In the genomic region with DNA sequence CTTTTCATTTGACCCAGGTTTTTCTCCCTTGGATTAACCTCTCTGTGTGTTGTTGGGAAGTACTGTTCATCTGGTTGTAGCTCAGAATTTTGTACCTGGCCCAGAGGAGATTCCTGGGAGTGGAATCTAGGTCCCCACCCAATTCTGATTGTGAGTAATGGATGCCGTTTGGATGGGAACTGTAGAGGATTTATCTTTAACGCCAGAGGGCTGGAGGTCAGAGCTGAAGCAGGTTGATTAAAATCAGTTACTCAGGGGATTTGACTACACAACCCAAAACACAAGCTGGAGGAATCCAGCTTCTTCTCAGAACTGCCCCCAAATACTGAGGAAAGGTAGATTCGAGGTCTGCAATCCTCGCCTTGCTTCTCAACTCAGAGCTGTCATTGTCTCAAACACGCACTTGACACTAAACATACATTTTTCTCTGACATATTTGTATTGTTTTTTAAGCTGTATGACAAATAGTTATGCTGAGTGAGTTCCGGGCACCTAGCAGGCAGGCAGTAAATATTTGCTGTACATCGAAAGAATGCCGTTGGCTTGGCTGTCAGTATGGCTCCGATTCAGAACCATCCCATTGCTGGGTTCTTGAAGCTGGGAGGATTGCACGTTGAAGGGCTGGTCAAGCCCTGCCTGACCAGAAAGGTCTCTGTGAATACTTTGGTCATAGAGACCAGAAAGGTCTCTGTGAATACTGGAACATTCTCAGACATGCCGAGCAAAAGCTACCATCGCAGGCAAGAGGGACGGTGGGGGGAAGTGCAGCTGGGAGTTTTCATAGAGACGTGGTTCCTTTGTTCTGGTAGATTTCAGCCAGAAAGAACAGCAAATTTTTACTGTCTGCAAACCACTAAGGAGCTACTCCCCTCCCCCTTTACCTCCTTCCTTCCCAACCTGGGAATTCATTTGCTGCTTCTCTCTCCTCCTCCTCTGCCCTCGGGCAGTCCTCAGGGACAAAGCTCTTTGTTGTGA, we compare ENCODE assay signal across 1 cellular context.
A peak's percentile ranks its signal among the peaks of the same experiment; 100 is the strongest.
TF ChIP-seq lines count a peak whose summit lies in the region.

No MANE protein-coding gene starts in this region.

TF ChIP-seq in HepG2, 621 proteins besides CTCF, POLR2A, EP300 and RAD21 (continued from another document and continues in another):
- TF ChIP-seq, protein P1, sequence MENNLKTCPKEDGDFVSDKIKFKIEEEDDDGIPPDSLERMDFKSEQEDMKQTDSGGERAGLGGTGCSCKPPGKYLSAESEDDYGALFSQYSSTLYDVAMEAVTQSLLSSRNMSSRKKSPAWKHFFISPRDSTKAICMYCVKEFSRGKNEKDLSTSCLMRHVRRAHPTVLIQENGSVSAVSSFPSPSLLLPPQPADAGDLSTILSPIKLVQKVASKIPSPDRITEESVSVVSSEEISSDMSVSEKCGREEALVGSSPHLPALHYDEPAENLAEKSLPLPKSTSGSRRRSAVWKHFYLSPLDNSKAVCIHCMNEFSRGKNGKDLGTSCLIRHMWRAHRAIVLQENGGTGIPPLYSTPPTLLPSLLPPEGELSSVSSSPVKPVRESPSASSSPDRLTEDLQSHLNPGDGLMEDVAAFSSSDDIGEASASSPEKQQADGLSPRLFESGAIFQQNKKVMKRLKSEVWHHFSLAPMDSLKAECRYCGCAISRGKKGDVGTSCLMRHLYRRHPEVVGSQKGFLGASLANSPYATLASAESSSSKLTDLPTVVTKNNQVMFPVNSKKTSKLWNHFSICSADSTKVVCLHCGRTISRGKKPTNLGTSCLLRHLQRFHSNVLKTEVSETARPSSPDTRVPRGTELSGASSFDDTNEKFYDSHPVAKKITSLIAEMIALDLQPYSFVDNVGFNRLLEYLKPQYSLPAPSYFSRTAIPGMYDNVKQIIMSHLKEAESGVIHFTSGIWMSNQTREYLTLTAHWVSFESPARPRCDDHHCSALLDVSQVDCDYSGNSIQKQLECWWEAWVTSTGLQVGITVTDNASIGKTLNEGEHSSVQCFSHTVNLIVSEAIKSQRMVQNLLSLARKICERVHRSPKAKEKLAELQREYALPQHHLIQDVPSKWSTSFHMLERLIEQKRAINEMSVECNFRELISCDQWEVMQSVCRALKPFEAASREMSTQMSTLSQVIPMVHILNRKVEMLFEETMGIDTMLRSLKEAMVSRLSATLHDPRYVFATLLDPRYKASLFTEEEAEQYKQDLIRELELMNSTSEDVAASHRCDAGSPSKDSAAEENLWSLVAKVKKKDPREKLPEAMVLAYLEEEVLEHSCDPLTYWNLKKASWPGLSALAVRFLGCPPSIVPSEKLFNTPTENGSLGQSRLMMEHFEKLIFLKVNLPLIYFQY (CRISPR knock-in tag; IDR thresholded peaks at IDR 0.05; ENCODE audit: borderline replicate concordance): no peak
- TF ChIP-seq RORA (CRISPR knock-in tag; IDR thresholded peaks at IDR 0.05) (no peak), NCOR1 (IDR thresholded peaks at IDR 0.05; ENCODE audit: borderline replicate concordance, low read length) (no peak), ZBTB20 (CRISPR knock-in tag; IDR thresholded peaks at IDR 0.05; ENCODE audit: borderline replicate concordance, low read depth) (peak; percentile 33; the same call in 1 of the 2 replicates), ZNF343 (CRISPR knock-in tag; IDR thresholded peaks at IDR 0.05) (no peak), SP5 (CRISPR knock-in tag; IDR thresholded peaks at IDR 0.05; ENCODE audit: borderline replicate concordance, low read depth) (no peak), ERF (CRISPR knock-in tag; IDR thresholded peaks at IDR 0.05) (0 out of 2 replicates have a peak, but pooled peaks have one; percentile 37), KLF11 (CRISPR knock-in tag; IDR thresholded peaks at IDR 0.05) (no peak), TRIM24 (CRISPR knock-in tag; IDR thresholded peaks at IDR 0.05) (no peak), ZNF138 (CRISPR knock-in tag; IDR thresholded peaks at IDR 0.05; ENCODE audit: low read depth) (no peak), FOXA1 (IDR thresholded peaks at IDR 0.05) (no peak), FOXA1 (CRISPR knock-in tag; IDR thresholded peaks at IDR 0.05) (no peak), MAX (IDR thresholded peaks at IDR 0.05) (no peak), MYNN (CRISPR knock-in tag; IDR thresholded peaks at IDR 0.05; ENCODE audit: low read depth) (no peak), ZNF564 (CRISPR knock-in tag; IDR thresholded peaks at IDR 0.05) (no peak; the same call in 1 of the 2 replicates), ZNF256 (CRISPR knock-in tag; conservative IDR thresholded peaks at IDR 0.05) (no peak), NFIB (CRISPR knock-in tag; IDR thresholded peaks at IDR 0.05; ENCODE audit: borderline replicate concordance) (no peak), ELF1 (CRISPR knock-in tag; IDR thresholded peaks at IDR 0.05) (no peak), ARNTL (CRISPR knock-in tag; IDR thresholded peaks at IDR 0.05) (0 out of 2 replicates have a peak, but pooled peaks have one; percentile 11), ZFAT (CRISPR knock-in tag; conservative IDR thresholded peaks at IDR 0.05) (no peak), TEAD2 (CRISPR knock-in tag; IDR thresholded peaks at IDR 0.05) (no peak), HMG20A (CRISPR knock-in tag; IDR thresholded peaks at IDR 0.05; ENCODE audit: borderline replicate concordance) (no peak; the same call in 1 of the 2 replicates), RCOR2 (CRISPR knock-in tag; IDR thresholded peaks at IDR 0.05) (no peak), ZNF44 (CRISPR knock-in tag; IDR thresholded peaks at IDR 0.05) (no peak), ZNF432 (CRISPR knock-in tag; IDR thresholded peaks at IDR 0.05; ENCODE audit: borderline replicate concordance) (no peak), ETV5 (CRISPR knock-in tag; IDR thresholded peaks at IDR 0.05; ENCODE audit: borderline replicate concordance) (peak; percentile 44; the same call in 1 of the 2 replicates), THYN1 (CRISPR knock-in tag; IDR thresholded peaks at IDR 0.05; ENCODE audit: borderline replicate concordance, low read depth) (no peak), ZBTB38 (CRISPR knock-in tag; IDR thresholded peaks at IDR 0.05) (no peak; the same call in 1 of the 2 replicates), MXI1 (IDR thresholded peaks at IDR 0.05; ENCODE audit: borderline replicate concordance, low read depth, low read length) (no peak; the same call in 2 of the 3 replicates)
- TF ChIP-seq, protein P2, sequence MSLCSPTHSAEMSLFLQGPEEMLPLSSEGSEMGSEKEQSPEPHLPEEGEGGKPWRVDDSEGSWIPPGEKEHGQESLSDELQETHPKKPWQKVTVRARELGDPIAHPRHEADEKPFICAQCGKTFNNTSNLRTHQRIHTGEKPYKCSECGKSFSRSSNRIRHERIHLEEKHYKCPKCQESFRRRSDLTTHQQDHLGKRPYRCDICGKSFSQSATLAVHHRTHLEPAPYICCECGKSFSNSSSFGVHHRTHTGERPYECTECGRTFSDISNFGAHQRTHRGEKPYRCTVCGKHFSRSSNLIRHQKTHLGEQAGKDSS (CRISPR knock-in tag; IDR thresholded peaks at IDR 0.05; ENCODE audit: borderline replicate concordance, low read depth): no peak
- TF ChIP-seq, protein P3, sequence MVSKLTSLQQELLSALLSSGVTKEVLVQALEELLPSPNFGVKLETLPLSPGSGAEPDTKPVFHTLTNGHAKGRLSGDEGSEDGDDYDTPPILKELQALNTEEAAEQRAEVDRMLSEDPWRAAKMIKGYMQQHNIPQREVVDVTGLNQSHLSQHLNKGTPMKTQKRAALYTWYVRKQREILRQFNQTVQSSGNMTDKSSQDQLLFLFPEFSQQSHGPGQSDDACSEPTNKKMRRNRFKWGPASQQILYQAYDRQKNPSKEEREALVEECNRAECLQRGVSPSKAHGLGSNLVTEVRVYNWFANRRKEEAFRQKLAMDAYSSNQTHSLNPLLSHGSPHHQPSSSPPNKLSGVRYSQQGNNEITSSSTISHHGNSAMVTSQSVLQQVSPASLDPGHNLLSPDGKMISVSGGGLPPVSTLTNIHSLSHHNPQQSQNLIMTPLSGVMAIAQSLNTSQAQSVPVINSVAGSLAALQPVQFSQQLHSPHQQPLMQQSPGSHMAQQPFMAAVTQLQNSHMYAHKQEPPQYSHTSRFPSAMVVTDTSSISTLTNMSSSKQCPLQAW (CRISPR knock-in tag; IDR thresholded peaks at IDR 0.05): peak; percentile 13; the same call in 1 of the 2 replicates
- TF ChIP-seq, protein P4, sequence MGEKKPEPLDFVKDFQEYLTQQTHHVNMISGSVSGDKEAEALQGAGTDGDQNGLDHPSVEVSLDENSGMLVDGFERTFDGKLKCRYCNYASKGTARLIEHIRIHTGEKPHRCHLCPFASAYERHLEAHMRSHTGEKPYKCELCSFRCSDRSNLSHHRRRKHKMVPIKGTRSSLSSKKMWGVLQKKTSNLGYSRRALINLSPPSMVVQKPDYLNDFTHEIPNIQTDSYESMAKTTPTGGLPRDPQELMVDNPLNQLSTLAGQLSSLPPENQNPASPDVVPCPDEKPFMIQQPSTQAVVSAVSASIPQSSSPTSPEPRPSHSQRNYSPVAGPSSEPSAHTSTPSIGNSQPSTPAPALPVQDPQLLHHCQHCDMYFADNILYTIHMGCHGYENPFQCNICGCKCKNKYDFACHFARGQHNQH (CRISPR knock-in tag; IDR thresholded peaks at IDR 0.05): no peak
- TF ChIP-seq, protein P5, sequence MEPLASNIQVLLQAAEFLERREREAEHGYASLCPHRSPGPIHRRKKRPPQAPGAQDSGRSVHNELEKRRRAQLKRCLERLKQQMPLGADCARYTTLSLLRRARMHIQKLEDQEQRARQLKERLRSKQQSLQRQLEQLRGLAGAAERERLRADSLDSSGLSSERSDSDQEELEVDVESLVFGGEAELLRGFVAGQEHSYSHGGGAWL (CRISPR knock-in tag; IDR thresholded peaks at IDR 0.05): no peak
- TF ChIP-seq, protein P6, sequence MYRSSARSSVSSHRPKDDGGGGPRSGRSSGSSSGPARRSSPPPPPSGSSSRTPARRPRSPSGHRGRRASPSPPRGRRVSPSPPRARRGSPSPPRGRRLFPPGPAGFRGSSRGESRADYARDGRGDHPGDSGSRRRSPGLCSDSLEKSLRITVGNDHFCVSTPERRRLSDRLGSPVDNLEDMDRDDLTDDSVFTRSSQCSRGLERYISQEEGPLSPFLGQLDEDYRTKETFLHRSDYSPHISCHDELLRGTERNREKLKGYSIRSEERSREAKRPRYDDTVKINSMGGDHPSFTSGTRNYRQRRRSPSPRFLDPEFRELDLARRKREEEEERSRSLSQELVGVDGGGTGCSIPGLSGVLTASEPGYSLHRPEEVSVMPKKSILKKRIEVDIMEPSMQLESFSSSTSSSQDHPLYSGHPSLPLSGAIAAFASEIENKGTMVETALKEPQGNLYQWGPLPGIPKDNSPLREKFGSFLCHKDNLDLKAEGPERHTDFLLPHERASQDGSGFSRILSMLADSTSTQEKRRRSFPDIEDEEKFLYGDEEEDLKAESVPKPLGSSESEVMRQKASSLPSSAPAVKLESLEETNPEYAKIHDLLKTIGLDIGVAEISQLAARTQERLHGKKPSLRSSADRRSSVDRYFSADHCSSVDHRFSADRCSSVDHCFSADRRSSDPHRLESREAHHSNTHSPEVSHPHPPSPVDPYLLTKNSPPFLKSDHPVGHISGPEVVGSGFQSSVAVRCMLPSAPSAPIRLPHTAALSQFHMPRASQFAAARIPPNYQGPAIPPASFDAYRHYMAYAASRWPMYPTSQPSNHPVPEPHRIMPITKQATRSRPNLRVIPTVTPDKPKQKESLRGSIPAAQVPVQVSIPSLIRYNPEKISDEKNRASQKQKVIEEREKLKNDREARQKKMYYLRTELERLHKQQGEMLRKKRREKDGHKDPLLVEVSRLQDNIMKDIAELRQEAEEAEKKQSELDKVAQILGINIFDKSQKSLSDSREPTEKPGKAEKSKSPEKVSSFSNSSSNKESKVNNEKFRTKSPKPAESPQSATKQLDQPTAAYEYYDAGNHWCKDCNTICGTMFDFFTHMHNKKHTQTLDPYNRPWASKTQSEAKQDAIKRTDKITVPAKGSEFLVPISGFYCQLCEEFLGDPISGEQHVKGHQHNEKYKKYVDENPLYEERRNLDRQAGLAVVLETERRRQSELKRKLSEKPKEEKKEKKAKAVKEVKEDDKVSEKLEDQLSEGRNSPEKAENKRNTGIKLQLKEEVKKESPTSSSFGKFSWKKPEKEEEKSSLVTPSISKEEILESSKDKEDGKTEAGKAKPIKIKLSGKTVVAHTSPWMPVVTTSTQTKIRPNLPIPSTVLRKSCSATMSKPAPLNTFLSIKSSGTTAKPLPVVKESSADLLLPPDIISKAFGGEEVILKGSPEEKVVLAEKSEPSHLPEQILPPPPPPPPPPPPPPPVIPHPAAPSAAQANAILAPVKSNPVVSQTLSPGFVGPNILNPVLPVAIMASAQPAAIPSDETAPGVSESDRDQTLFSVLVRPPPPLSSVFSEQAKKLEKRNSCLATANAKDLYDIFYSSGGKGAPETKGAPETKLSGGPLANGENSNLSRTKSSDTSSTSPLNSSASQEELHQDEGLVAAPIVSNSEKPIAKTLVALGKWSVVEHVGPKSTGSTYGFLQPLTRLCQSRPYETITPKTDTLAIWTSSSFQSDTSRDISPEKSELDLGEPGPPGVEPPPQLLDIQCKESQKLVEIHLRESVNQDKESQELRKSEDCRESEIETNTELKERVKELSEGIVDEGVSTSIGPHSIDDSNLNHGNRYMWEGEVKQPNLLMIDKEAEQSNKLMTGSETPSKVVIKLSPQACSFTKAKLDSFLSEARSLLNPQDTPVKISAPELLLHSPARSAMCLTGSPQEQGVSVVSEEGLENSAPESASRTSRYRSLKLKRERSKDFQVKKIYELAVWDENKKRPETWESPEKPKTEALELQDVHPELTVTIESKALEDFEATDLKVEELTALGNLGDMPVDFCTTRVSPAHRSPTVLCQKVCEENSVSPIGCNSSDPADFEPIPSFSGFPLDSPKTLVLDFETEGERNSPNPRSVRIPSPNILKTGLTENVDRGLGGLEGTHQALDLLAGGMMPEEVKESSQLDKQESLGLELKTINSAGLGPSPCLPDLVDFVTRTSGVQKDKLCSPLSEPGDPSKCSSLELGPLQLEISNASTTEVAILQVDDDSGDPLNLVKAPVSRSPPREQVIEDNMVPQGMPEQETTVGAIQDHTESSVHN (CRISPR knock-in tag; IDR thresholded peaks at IDR 0.05): no peak
- TF ChIP-seq, protein P7, sequence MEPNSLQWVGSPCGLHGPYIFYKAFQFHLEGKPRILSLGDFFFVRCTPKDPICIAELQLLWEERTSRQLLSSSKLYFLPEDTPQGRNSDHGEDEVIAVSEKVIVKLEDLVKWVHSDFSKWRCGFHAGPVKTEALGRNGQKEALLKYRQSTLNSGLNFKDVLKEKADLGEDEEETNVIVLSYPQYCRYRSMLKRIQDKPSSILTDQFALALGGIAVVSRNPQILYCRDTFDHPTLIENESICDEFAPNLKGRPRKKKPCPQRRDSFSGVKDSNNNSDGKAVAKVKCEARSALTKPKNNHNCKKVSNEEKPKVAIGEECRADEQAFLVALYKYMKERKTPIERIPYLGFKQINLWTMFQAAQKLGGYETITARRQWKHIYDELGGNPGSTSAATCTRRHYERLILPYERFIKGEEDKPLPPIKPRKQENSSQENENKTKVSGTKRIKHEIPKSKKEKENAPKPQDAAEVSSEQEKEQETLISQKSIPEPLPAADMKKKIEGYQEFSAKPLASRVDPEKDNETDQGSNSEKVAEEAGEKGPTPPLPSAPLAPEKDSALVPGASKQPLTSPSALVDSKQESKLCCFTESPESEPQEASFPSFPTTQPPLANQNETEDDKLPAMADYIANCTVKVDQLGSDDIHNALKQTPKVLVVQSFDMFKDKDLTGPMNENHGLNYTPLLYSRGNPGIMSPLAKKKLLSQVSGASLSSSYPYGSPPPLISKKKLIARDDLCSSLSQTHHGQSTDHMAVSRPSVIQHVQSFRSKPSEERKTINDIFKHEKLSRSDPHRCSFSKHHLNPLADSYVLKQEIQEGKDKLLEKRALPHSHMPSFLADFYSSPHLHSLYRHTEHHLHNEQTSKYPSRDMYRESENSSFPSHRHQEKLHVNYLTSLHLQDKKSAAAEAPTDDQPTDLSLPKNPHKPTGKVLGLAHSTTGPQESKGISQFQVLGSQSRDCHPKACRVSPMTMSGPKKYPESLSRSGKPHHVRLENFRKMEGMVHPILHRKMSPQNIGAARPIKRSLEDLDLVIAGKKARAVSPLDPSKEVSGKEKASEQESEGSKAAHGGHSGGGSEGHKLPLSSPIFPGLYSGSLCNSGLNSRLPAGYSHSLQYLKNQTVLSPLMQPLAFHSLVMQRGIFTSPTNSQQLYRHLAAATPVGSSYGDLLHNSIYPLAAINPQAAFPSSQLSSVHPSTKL (CRISPR knock-in tag; IDR thresholded peaks at IDR 0.05): peak; percentile 76
